ENCODE assay signal across 8 cellular contexts in the genomic region with DNA sequence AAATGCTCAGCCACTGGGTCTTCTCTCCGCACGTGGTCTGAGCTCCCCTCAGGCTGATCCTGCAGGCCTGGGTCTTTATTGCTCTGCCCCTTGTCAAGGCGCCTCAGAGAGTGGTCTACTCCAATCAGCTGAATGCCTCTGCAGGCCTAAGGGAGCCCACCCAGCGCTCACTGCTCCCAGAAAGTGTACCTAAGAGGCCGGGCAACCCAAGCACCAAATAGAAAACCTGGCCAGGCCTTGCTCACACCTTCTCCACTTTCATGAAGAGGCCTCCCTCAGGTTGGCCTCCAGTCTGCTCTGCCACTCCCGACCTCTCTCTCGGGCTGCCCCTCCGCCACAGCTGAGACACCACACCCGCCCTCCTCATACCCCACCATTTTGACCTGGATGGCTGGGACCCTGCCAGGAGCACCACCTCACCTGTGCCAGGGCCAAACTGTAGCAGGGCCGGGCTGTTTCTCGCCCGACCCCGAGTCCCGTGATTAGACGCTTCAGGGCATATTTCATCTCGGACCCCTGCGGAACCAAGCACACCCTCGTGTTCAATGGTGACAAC. TPM values are rescaled to one million over a fixed set of nuclear protein-coding genes. Genes with fewer than 3 reads are reported as not detected.
A peak's percentile ranks its signal among the peaks of the same experiment; 100 is the strongest.
DNase-seq lines count a peak whose midpoint lies in the region; ATAC-seq and TF ChIP-seq lines count a peak whose summit lies in the region.

No MANE protein-coding gene starts in this region.

- in situ Hi-C loops in astrocyte of the cerebellum (cut with HindIII; ENCODE audit: low sequenced_read_pairs): no loop called here

- H3K27ac Mint-ChIP-seq in activated T-cell treated with anti-CD3 and anti-CD28 coated beads, Interleukin-2, amount 50 U/mL, for 72 hours: peak overlapping the region; percentile 60
- peak overlapping the region; percentile 69 for H3K27ac Mint-ChIP-seq in type B pancreatic cell

- DNase-seq in activated T-cell treated with anti-CD3 and anti-CD28 coated beads, Interleukin-2, amount 50 U/mL, for 72 hours: no peak
- no peak for DNase-seq in activated T-cell treated with anti-CD3 and anti-CD28 coated beads, Interleukin-2, amount 50 U/mL, for 1 hour
- no peak for DNase-seq in astrocyte of the cerebellum (ENCODE audit: low read depth)
- no peak for DNase-seq in lower leg skin (ENCODE audit: low spot score in 2 of 2)
- no peak for DNase-seq in type B pancreatic cell (ENCODE audit: extremely low spot score, unreplicated experiment)
- no peak for DNase-seq in COLO829 (ENCODE audit: low spot score)
- no peak for DNase-seq in NCI-H2196 treated with DMSO at 0.1 percent for 48 hours (lab: John Stamatoyannopoulos, UW; ENCODE audit: unreplicated experiment)

- H3K4me3 Mint-ChIP-seq in activated T-cell treated with anti-CD3 and anti-CD28 coated beads, Interleukin-2, amount 50 U/mL, for 72 hours: peak overlapping the region; percentile 88 to 97
- peak overlapping the region; percentile 95 for H3K4me3 Mint-ChIP-seq in type B pancreatic cell

- WGBS in lower leg skin, 2 donors: 12 to 13% methylated on average over 15 to 17 of the region's 18 CpGs

- H3K9me3 Mint-ChIP-seq in activated T-cell treated with anti-CD3 and anti-CD28 coated beads, Interleukin-2, amount 50 U/mL, for 72 hours: no peaks in the 10 kb centered on the region
- H3K9me3 Mint-ChIP-seq in type B pancreatic cell: no peaks in the 10 kb centered on the region

- peaks cover 3 to 5% of the 10 kb centered on the region in 2 donors for H3K36me3 Mint-ChIP-seq in activated T-cell treated with anti-CD3 and anti-CD28 coated beads, Interleukin-2, amount 50 U/mL, for 72 hours (ENCODE audit: insufficient read depth in 2 of 2)
- H3K36me3 Mint-ChIP-seq in type B pancreatic cell: peaks cover 4% of the 10 kb centered on the region

- no peak for TF ChIP-seq POLR2A in lower leg skin (IDR thresholded peaks at IDR 0.05)

- no peak for TF ChIP-seq CTCF in astrocyte of the cerebellum (IDR thresholded peaks at IDR 0.05; ENCODE audit: low read depth, low read length, missing control alignments)
- TF ChIP-seq CTCF in lower leg skin (IDR thresholded peaks at IDR 0.05): no peak
- TF ChIP-seq CTCF in type B pancreatic cell (conservative IDR thresholded peaks at IDR 0.05): no peak

- intact Hi-C loops in lower leg skin (cut with DNase I; ENCODE audit: low total_unique reads): no loop called here

- H3K4me3 ChIP-seq in astrocyte of the cerebellum (ENCODE audit: low read depth, low read length): peak overlapping the region; percentile 91
- peak overlapping the region; percentile 69 for H3K4me3 ChIP-seq in lower leg skin (ENCODE audit: low read depth, poor library complexity, severe bottlenecking)

- H3K27me3 Mint-ChIP-seq in activated T-cell treated with anti-CD3 and anti-CD28 coated beads, Interleukin-2, amount 50 U/mL, for 72 hours (ENCODE audit: low read depth): no peaks in the 10 kb centered on the region
- H3K27me3 Mint-ChIP-seq in type B pancreatic cell: no peaks in the 10 kb centered on the region

- H3K4me1 Mint-ChIP-seq in activated T-cell treated with anti-CD3 and anti-CD28 coated beads, Interleukin-2, amount 50 U/mL, for 72 hours (ENCODE audit: low read depth): peaks cover 48% of the 10 kb centered on the region
- H3K4me1 Mint-ChIP-seq in type B pancreatic cell (ENCODE audit: unreplicated experiment): peaks cover 22% of the 10 kb centered on the region

- peak in 1 of 2 donors; percentile 3 for ATAC-seq in activated T-cell treated with anti-CD3 and anti-CD28 coated beads, Interleukin-2, amount 50 U/mL, for 72 hours (replicated peaks in 1 of 2)
- ATAC-seq in GM21723 (IDR thresholded peaks at IDR 0.05; ENCODE audit: unreplicated experiment): no peak

RNA-seq across cellular contexts. Expression of gene MYBBP1A, which starts 0.7 kb away (rescaled TPM):
- total RNA-seq in activated T-cell treated with anti-CD3 and anti-CD28 coated beads, Interleukin-2, amount 50 U/mL, for 72 hours: 10 to 100 TPM; 44.5 to 55.7 TPM
- 10 to 100 TPM; 53.9 to 83.7 (median 54.5) TPM for total RNA-seq in lower leg skin
- 63.7 and 66.0 TPM in 2 replicates for total RNA-seq in type B pancreatic cell (ENCODE audit: low replicate concordance)

RNA-seq across cellular contexts. Expression of gene GGT6, which starts 5.9 kb away (rescaled TPM):
- total RNA-seq in activated T-cell treated with anti-CD3 and anti-CD28 coated beads, Interleukin-2, amount 50 U/mL, for 72 hours: not detected
- 100 to 1,000 TPM; 133 to 232 (median 184) TPM for total RNA-seq in lower leg skin
- 1.0 and 1.4 TPM in 2 replicates for total RNA-seq in type B pancreatic cell (ENCODE audit: low replicate concordance)

RNA-seq across cellular contexts. Expression of gene SMTNL2, which starts 29.8 kb away (rescaled TPM):
- total RNA-seq in activated T-cell treated with anti-CD3 and anti-CD28 coated beads, Interleukin-2, amount 50 U/mL, for 72 hours: not detected
- 1 to 10 TPM in 2 of 4 donors, under 1 TPM in 1, not detected in 1; 0.25 to 3.0 (median 1.0) TPM for total RNA-seq in lower leg skin
- 19.4 and 25.5 TPM in 2 replicates for total RNA-seq in type B pancreatic cell (ENCODE audit: low replicate concordance)

RNA-seq across cellular contexts. Expression of gene SPNS2, which starts 55.8 kb away (rescaled TPM):
- 1 to 10 TPM; 1.1 to 1.3 TPM for total RNA-seq in activated T-cell treated with anti-CD3 and anti-CD28 coated beads, Interleukin-2, amount 50 U/mL, for 72 hours
- total RNA-seq in lower leg skin (100 to 1,000 TPM in 1 of 4 donors, 10 to 100 TPM in 3; 74.9 to 132 (median 87.5) TPM), type B pancreatic cell (ENCODE audit: low replicate concordance) (16.1 and 36.7 TPM in 2 replicates)

Comparison
In these comparisons a context has a peak if more than half of its experiments do, and no peak if none do; other contexts are left out.
1. RNA of gene GGT6, which starts 5.9 kb away (total RNA-seq): 133 to 232 TPM in lower leg skin; 1.0 to 1.4 TPM in type B pancreatic cell and not detected in activated T-cell treated with anti-CD3 and anti-CD28 coated beads, Interleukin-2, amount 50 U/mL, for 72 hours; every median in the first group is over 10 times any median in the second.